Comparison of ENCODE assay signal across 1 cellular context in genomic region chr7:121336579-121336978, GRCh38.
TF ChIP-seq lines count a peak whose summit lies in the region.

No MANE protein-coding gene starts in this region.

TF ChIP-seq in HEK293, 187 proteins besides CTCF, POLR2A, EP300 and RAD21 (continued from another document):
- no peak for TF ChIP-seq ZSCAN5A (tag by site-specific recombination; IDR thresholded peaks at IDR 0.05)
- 0 out of 2 replicates have a peak, but pooled peaks have one; percentile 34 for TF ChIP-seq HIC1 (tag by site-specific recombination; IDR thresholded peaks at IDR 0.05)
- 0 out of 2 replicates have a peak, but pooled peaks have one; percentile 23 for TF ChIP-seq ZBTB44 (tag by site-specific recombination; IDR thresholded peaks at IDR 0.05)
- 0 out of 2 replicates have a peak, but pooled peaks have one; percentile 8 for TF ChIP-seq KLF10 (tag by site-specific recombination; IDR thresholded peaks at IDR 0.05)
- TF ChIP-seq ZNF837 (tag by site-specific recombination; IDR thresholded peaks at IDR 0.05): no peak
- no peak for TF ChIP-seq ZNF37A (tag by site-specific recombination; IDR thresholded peaks at IDR 0.05)
- TF ChIP-seq ZNF133 (tag by site-specific recombination; IDR thresholded peaks at IDR 0.05): no peak
- peak; percentile 79 for TF ChIP-seq TCF7L2 (IDR thresholded peaks at IDR 0.05; ENCODE audit: borderline replicate concordance, low read depth, low read length)
- no peak for TF ChIP-seq ZNF658 (tag by site-specific recombination; IDR thresholded peaks at IDR 0.05)
- peak; percentile 66 for TF ChIP-seq ZNF843 (tag by site-specific recombination; IDR thresholded peaks at IDR 0.05)
- peak; percentile 50; the same call in 1 of the 2 replicates for TF ChIP-seq FEZF1 (tag by site-specific recombination; IDR thresholded peaks at IDR 0.05)
- TF ChIP-seq ZBTB17 (tag by site-specific recombination; IDR thresholded peaks at IDR 0.05): 0 out of 2 replicates have a peak, but pooled peaks have one; percentile 11
